ENCODE assay signal across 34 cellular contexts in genomic region chr1:19720973-19721372, GRCh38. TPM values are rescaled to one million over a fixed set of nuclear protein-coding genes. Genes with fewer than 3 reads are reported as not detected.
"Had no signal": no experiment of that assay in that cellular context is flagged by ENCODE, and none has a peak within 500 bp of the region (broad histone marks: within the 10 kb centered on the region; RNA-seq: fewer than 3 reads in every experiment).

No MANE protein-coding gene starts in this region.

- H3K9me3 Mint-ChIP-seq: activated CD4-positive, alpha-beta memory T cell treated with anti-CD3 and anti-CD28 coated beads for 36 hours; activated CD4-positive, alpha-beta T cell treated with anti-CD3 and anti-CD28 coated beads, Interleukin-2, amount 10 ng/mL, durations not matched to agents 24 days and 14 days; activated naive CD4-positive, alpha-beta T cell treated with anti-CD3 and anti-CD28 coated beads, Interleukin-2, amount 50 U/mL, for 24 hours; activated T-helper 17 cell treated with anti-CD3 and anti-CD28 coated beads, Interleukin-2, amount 50 U/mL, for 72 hours; central memory CD8-positive, alpha-beta T cell; dendritic cell treated with granulocyte-macrophage colony-stimulating factor and Interleukin-4, amounts not matched to agents 40 ng/mL and 50 ng/mL, for 4 days; natural killer cell; neural progenitor cell; T-helper 1 cell treated with Interleukin-12 subunit alpha and Interleukin-12 subunit beta and Interleukin-4 antibody, amounts not matched to agents 30 μg/mL and 1 μg/mL, for 36 hours had no signal

- H3K4me3 ChIP-seq: esophagus squamous epithelium, neural progenitor cell, psoas muscle, right atrium auricular region, smooth muscle cell, tibial nerve, uterus had no signal

- H2AFZ ChIP-seq: neural progenitor cell, parathyroid adenoma had no signal

- DNase-seq: activated CD4-positive, alpha-beta memory T cell treated with anti-CD3 and anti-CD28 coated beads for 36 hours; activated CD4-positive, alpha-beta T cell treated with anti-CD3 and anti-CD28 coated beads, Interleukin-2, amount 10 ng/mL, durations not matched to agents 24 days and 14 days; activated CD8-positive, alpha-beta memory T cell treated with anti-CD3 and anti-CD28 coated beads, Interleukin-2, amount 50 U/mL, for 4 hours; activated gamma-delta T cell treated with Interleukin-2 at 50 U/mL for 16 hours; activated T-cell treated with anti-CD3 and anti-CD28 coated beads, Interleukin-2, amount 50 U/mL, for 1 hour; effector CD4-positive, alpha-beta T cell; esophagus squamous epithelium; foreskin melanocyte; islet precursor cell; left ventricle myocardium superior; mammary epithelial cell; midbrain; natural killer cell; occipital lobe; psoas muscle; stimulated activated CD4-positive, alpha-beta T cell treated with anti-CD3 and anti-CD28 coated beads, Interleukin-2, amount 100 ng/mL, for 24 hours; stimulated activated naive CD4-positive, alpha-beta T cell treated with Interleukin-2 at 50 U/mL for 16 hours; T-helper 9 cell; uterus had no signal

- H3K4me1 ChIP-seq: esophagus squamous epithelium, parathyroid adenoma, psoas muscle, right atrium auricular region, tibial nerve, uterus had no signal

- H3K9ac ChIP-seq: neural progenitor cell, parathyroid adenoma had no signal

- H3K27ac ChIP-seq: epithelial cell of prostate, esophagus squamous epithelium, neural progenitor cell, parathyroid adenoma, psoas muscle, right atrium auricular region, tibial nerve, uterus, VCaP had no signal

- H3K4me3 Mint-ChIP-seq: activated CD4-positive, alpha-beta memory T cell treated with anti-CD3 and anti-CD28 coated beads for 36 hours; activated CD4-positive, alpha-beta T cell treated with anti-CD3 and anti-CD28 coated beads, Interleukin-2, amount 10 ng/mL, durations not matched to agents 24 days and 14 days; activated naive CD4-positive, alpha-beta T cell treated with anti-CD3 and anti-CD28 coated beads, Interleukin-2, amount 50 U/mL, for 24 hours; activated T-helper 17 cell treated with anti-CD3 and anti-CD28 coated beads, Interleukin-2, amount 50 U/mL, for 72 hours; central memory CD8-positive, alpha-beta T cell; dendritic cell treated with granulocyte-macrophage colony-stimulating factor and Interleukin-4, amounts not matched to agents 40 ng/mL and 50 ng/mL, for 4 days; natural killer cell; neural progenitor cell; T-helper 1 cell treated with Interleukin-12 subunit alpha and Interleukin-12 subunit beta and Interleukin-4 antibody, amounts not matched to agents 30 μg/mL and 1 μg/mL, for 36 hours had no signal

- H3K79me2 ChIP-seq: parathyroid adenoma had no signal

- H3K27me3 ChIP-seq: esophagus squamous epithelium, neural progenitor cell, right atrium auricular region, tibial nerve, uterus had no signal

- H3K27me3 Mint-ChIP-seq: activated CD4-positive, alpha-beta memory T cell treated with anti-CD3 and anti-CD28 coated beads for 36 hours; activated CD4-positive, alpha-beta T cell treated with anti-CD3 and anti-CD28 coated beads, Interleukin-2, amount 10 ng/mL, durations not matched to agents 24 days and 14 days; activated naive CD4-positive, alpha-beta T cell treated with anti-CD3 and anti-CD28 coated beads, Interleukin-2, amount 50 U/mL, for 24 hours; activated T-helper 17 cell treated with anti-CD3 and anti-CD28 coated beads, Interleukin-2, amount 50 U/mL, for 72 hours; central memory CD8-positive, alpha-beta T cell; dendritic cell treated with granulocyte-macrophage colony-stimulating factor and Interleukin-4, amounts not matched to agents 40 ng/mL and 50 ng/mL, for 4 days had no signal

- H3K4me1 Mint-ChIP-seq: activated CD4-positive, alpha-beta T cell treated with anti-CD3 and anti-CD28 coated beads, Interleukin-2, amount 10 ng/mL, durations not matched to agents 24 days and 14 days; activated naive CD4-positive, alpha-beta T cell treated with anti-CD3 and anti-CD28 coated beads, Interleukin-2, amount 50 U/mL, for 24 hours; activated T-helper 17 cell treated with anti-CD3 and anti-CD28 coated beads, Interleukin-2, amount 50 U/mL, for 72 hours; central memory CD8-positive, alpha-beta T cell; natural killer cell had no signal

- H3K27ac Mint-ChIP-seq: activated CD4-positive, alpha-beta memory T cell treated with anti-CD3 and anti-CD28 coated beads for 36 hours; activated CD4-positive, alpha-beta T cell treated with anti-CD3 and anti-CD28 coated beads, Interleukin-2, amount 10 ng/mL, durations not matched to agents 24 days and 14 days; activated T-helper 17 cell treated with anti-CD3 and anti-CD28 coated beads, Interleukin-2, amount 50 U/mL, for 72 hours; dendritic cell treated with granulocyte-macrophage colony-stimulating factor and Interleukin-4, amounts not matched to agents 40 ng/mL and 50 ng/mL, for 4 days; natural killer cell; T-helper 1 cell treated with Interleukin-12 subunit alpha and Interleukin-12 subunit beta and Interleukin-4 antibody, amounts not matched to agents 30 μg/mL and 1 μg/mL, for 36 hours had no signal

- H3K36me3 ChIP-seq: neural progenitor cell, right atrium auricular region, uterus had no signal

- H3K4me2 ChIP-seq: neural progenitor cell, smooth muscle cell had no signal

- H3K9me3 ChIP-seq: esophagus squamous epithelium, psoas muscle, right atrium auricular region, tibial nerve, uterus had no signal

- H3K36me3 Mint-ChIP-seq: activated CD4-positive, alpha-beta memory T cell treated with anti-CD3 and anti-CD28 coated beads for 36 hours; natural killer cell; neural progenitor cell had no signal

- ATAC-seq: activated CD4-positive, CD25-positive, alpha-beta regulatory T cell treated with anti-CD3 and anti-CD28 coated beads, Interleukin-2, amount 50 U/mL, for 24 hours; activated T-helper 17 cell treated with anti-CD3 and anti-CD28 coated beads, Interleukin-2, amount 50 U/mL, for 72 hours; left ventricle myocardium superior; natural killer cell; psoas muscle had no signal

RNA-seq across cellular contexts. Expression of gene HTR6, which starts 56.3 kb away (rescaled TPM):
- total RNA-seq: activated CD4-positive, alpha-beta T cell treated with anti-CD3 and anti-CD28 coated beads, Interleukin-2, amount 10 ng/mL, durations not matched to agents 24 days and 14 days; activated CD8-positive, alpha-beta memory T cell treated with anti-CD3 and anti-CD28 coated beads for 36 hours; bronchial epithelial cell; esophagus squamous epithelium; left ventricle myocardium superior; mammary epithelial cell; psoas muscle; right atrium auricular region; smooth muscle cell; tibial nerve; uterus had no signal
- polyA plus RNA-seq: mammary epithelial cell, psoas muscle, smooth muscle cell had no signal
